8 cellular contexts compared by ENCODE assay signal in genomic region chr1:101026394-101026788, GRCh38.
A peak's percentile ranks its signal among the peaks of the same experiment; 100 is the strongest.
DNase-seq lines count a peak whose midpoint lies in the region; ATAC-seq and TF ChIP-seq lines count a peak whose summit lies in the region.

No MANE protein-coding gene starts in this region.

- H3K79me2 ChIP-seq in DOHH2 (ENCODE audit: control insufficient read depth, low read length), result peaks cover 82% of the 10 kb centered on the region
- no peaks in the 10 kb centered on the region for H3K79me2 ChIP-seq in parathyroid adenoma

- no peak for ATAC-seq in GM18861 (IDR thresholded peaks at IDR 0.05; ENCODE audit: unreplicated experiment)

- no peak overlapping the region for H3K9ac ChIP-seq in parathyroid adenoma

- H3F3A ChIP-seq in DOHH2 (ENCODE audit: control insufficient read depth, insufficient read depth), result no peaks in the 10 kb centered on the region

- DNase-seq in OCI-M1 (lab: John Stamatoyannopoulos, UW) (peak; percentile 71), epithelial cell of esophagus (ENCODE audit: low read depth) (no peak), SKM-1 treated with dmso at 0.1 percent for 144 hours (lab: John Stamatoyannopoulos, UW; ENCODE audit: unreplicated experiment) (no peak), NCI-H1436 treated with DMSO at 0.1 percent for 48 hours (lab: John Stamatoyannopoulos, UW) (no peak)
- DNase-seq in stimulated activated CD4-positive, alpha-beta T cell treated with anti-CD3 and anti-CD28 coated beads, Interleukin-15, amount 100 ng/mL, for 24 hours, result no peak

- H3K27ac ChIP-seq in DOHH2 (ENCODE audit: low read depth, low read length) (no peak overlapping the region), parathyroid adenoma (peak overlapping the region; percentile 73)

- H2AFZ ChIP-seq in parathyroid adenoma, result peak overlapping the region; percentile 92

- TF ChIP-seq CTCF in DOHH2 (IDR thresholded peaks at IDR 0.05; ENCODE audit: low read depth, low read length, poor library complexity, severe bottlenecking) (no peak), epithelial cell of esophagus (IDR thresholded peaks at IDR 0.05; ENCODE audit: insufficient read depth, low read depth, low read length, missing control alignments) (no peak), parathyroid adenoma (IDR thresholded peaks at IDR 0.05) (no peak)

- H3K9me2 ChIP-seq in DOHH2 (replicated peaks; ENCODE audit: control insufficient read depth, low read length), result no peaks in the 10 kb centered on the region

- H4K20me1 ChIP-seq in DOHH2 (ENCODE audit: control insufficient read depth, insufficient read depth, low read depth, low read length), result no peaks in the 10 kb centered on the region

- H3K4me1 ChIP-seq in DOHH2 (ENCODE audit: control insufficient read depth, low read length) (peaks cover 40% of the 10 kb centered on the region), parathyroid adenoma (no peaks in the 10 kb centered on the region)

- H3K4me2 ChIP-seq in DOHH2 (ENCODE audit: low read length) (peak overlapping the region; percentile 77), parathyroid adenoma (ENCODE audit: low read length) (peak overlapping the region; percentile 63)

- H3K36me3 ChIP-seq in DOHH2 (ENCODE audit: control insufficient read depth, low read length) (peaks cover 61% of the 10 kb centered on the region), parathyroid adenoma (ENCODE audit: control insufficient read depth, insufficient read depth, low read length) (no peaks in the 10 kb centered on the region)

- H3K4me3 ChIP-seq in DOHH2 (ENCODE audit: low read length) (peak overlapping the region; percentile 84), epithelial cell of esophagus (ENCODE audit: low read length) (peak overlapping the region; percentile 84), parathyroid adenoma (ENCODE audit: low read depth, low read length) (peak overlapping the region; percentile 76)

- H3K27me3 ChIP-seq in DOHH2 (ENCODE audit: control insufficient read depth, low read length) (no peaks in the 10 kb centered on the region), parathyroid adenoma (ENCODE audit: control insufficient read depth, insufficient read depth, low read length) (no peaks in the 10 kb centered on the region)

- H3K9me3 ChIP-seq in DOHH2 (ENCODE audit: control insufficient read depth, insufficient read depth, low read length) (no peaks in the 10 kb centered on the region), parathyroid adenoma (ENCODE audit: control insufficient read depth, low read length) (no peaks in the 10 kb centered on the region)
